8 cellular contexts compared by ENCODE assay signal in the genomic region with DNA sequence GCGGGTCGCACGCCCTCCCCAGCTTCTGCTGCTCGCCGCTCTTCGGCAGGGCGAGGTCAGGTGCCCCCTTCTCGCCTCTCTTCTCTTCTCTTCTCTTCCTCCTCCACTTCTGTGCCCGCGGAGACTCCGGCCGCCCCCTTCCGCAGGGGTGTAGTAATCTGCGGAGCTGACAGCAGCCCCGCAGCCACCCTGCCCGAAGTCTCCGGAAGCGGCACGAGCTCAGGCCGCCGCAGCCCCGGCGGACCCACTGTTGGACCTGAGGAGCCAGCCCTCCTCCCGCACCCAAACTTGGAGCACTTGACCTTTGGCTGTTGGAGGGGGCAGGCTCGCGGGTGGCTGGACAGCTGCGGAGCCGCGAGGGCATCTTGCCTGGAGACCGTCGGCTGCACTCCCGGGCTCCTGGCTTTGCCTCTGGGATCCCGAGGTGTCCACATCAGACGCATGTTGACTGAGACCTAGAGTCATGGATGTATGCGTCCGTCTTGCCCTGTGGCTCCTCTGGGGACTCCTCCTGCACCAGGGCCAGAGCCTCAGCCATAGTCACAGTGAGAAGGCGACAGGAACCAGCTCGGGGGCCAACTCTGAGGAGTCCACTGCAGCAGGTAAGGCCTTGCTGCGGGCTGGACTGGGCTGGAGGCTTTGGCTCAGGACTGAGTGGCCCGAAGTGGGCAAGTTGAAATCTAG. TPM values are rescaled to one million over a fixed set of nuclear protein-coding genes. Genes with fewer than 3 reads are reported as not detected.
A peak's percentile ranks its signal among the peaks of the same experiment; 100 is the strongest.
DNase-seq lines count a peak whose midpoint lies in the region; ATAC-seq and TF ChIP-seq lines count a peak whose summit lies in the region.

No MANE protein-coding gene starts in this region.

- WGBS in liver, result under 1% methylated on average over 40 of the region's 40 CpGs

- peak overlapping the region; percentile 33 to 68 for H3K9ac ChIP-seq in liver (ENCODE audit: low read depth in 1 of 2, low read length in 2 of 2)

- TF ChIP-seq RAD21 in liver (IDR thresholded peaks at IDR 0.05), result peak in 1 of 2 donors; percentile 22

- peak in 6 of 10 experiments; percentile 26 to 55 (median 40) for DNase-seq in CD4-positive, alpha-beta T cell
- peak; percentile 28 for DNase-seq in T-helper 22 cell (ENCODE audit: low read depth)
- DNase-seq in cortex of kidney (lab: John Stamatoyannopoulos, UW), result peak; percentile 13
- peak; percentile 61 for DNase-seq in stimulated activated naive CD8-positive, alpha-beta T cell treated with anti-CD3 and anti-CD28 coated beads, Interleukin-15, Interleukin-2, amounts not matched to agents 100 U/mL and 50 U/mL, for 24 hours
- DNase-seq in KG1 (lab: John Stamatoyannopoulos, UW), result no peak

- peaks cover 20% of the 10 kb centered on the region for H3K36me3 Mint-ChIP-seq in CD4-positive, alpha-beta T cell (ENCODE audit: low read depth)

- peak overlapping the region; percentile 84 for H3K4me3 Mint-ChIP-seq in CD4-positive, alpha-beta T cell

- ATAC-seq in CD4-positive, alpha-beta T cell (ENCODE audit: poor library complexity), result no peak
- ATAC-seq in GM19452 (IDR thresholded peaks at IDR 0.05; ENCODE audit: unreplicated experiment) (peak; percentile 20), HG03571 (IDR thresholded peaks at IDR 0.05; ENCODE audit: unreplicated experiment) (peak; percentile 16)
- ATAC-seq in stimulated activated naive CD8-positive, alpha-beta T cell treated with anti-CD3 and anti-CD28 coated beads, Interleukin-15, Interleukin-2, amounts not matched to agents 100 U/mL and 50 U/mL, for 24 hours, result peak; percentile 0

- TF ChIP-seq CTCF in CD4-positive, alpha-beta T cell (IDR thresholded peaks at IDR 0.05), result no peak
- no peak for TF ChIP-seq CTCF in liver (IDR thresholded peaks at IDR 0.05; ENCODE audit: low read depth, low read length, missing input control)

- no peaks in the 10 kb centered on the region for H3K36me3 ChIP-seq in liver (ENCODE audit: control insufficient read depth in 4 of 4, insufficient read depth in 3 of 4, low read depth in 1 of 4, low read length in 3 of 4)

- H3K4me1 ChIP-seq in liver (ENCODE audit: control insufficient read depth in 4 of 4, insufficient read depth in 4 of 4, low read length in 3 of 4), result peaks cover 22 to 54% (median 35%) of the 10 kb centered on the region in 4 donors

- POLR2A ChIA-PET in CD4-positive, alpha-beta T cell (lab: Charles Lee), result interaction anchor here (0.6 to 8.0 kb wide), 35 partner anchors 11 to 239 kb away, joined by 3 to 577 read pairs (median 10); partner anchors contain the start of genes NUP98, PGAP2, RHOG and RRM1

- H3K4me1 Mint-ChIP-seq in CD4-positive, alpha-beta T cell (ENCODE audit: low read depth), result peaks cover 75% of the 10 kb centered on the region

- peak overlapping the region; percentile 99 for H3K27ac Mint-ChIP-seq in CD4-positive, alpha-beta T cell

- peak overlapping the region; percentile 71 for H3K27ac ChIP-seq in CD4-positive, alpha-beta T cell (ENCODE audit: low read depth, low read length)
- peak overlapping the region; percentile 96 to 98 for H3K27ac ChIP-seq in liver (ENCODE audit: low read depth in 1 of 2, low read length in 2 of 2)

- H3K9me3 Mint-ChIP-seq in CD4-positive, alpha-beta T cell, result no peaks in the 10 kb centered on the region

- no peaks in the 10 kb centered on the region for H3K27me3 ChIP-seq in CD4-positive, alpha-beta T cell (ENCODE audit: control insufficient read depth, insufficient read depth, low read length)
- no peaks in the 10 kb centered on the region for H3K27me3 ChIP-seq in liver (ENCODE audit: control insufficient read depth in 4 of 4, insufficient read depth in 4 of 4, low read length in 3 of 4)

- CTCF ChIA-PET in CD4-positive, alpha-beta T cell (lab: Charles Lee), result interaction anchor here (0.9 to 8.5 kb wide), 23 partner anchors 11 to 216 kb away, joined by 3 to 216 read pairs (median 10); partner anchors contain the start of genes PGAP2 and RHOG

- H3K9me3 ChIP-seq in CD4-positive, alpha-beta T cell (ENCODE audit: control insufficient read depth, low read length), result no peaks in the 10 kb centered on the region
- no peaks in the 10 kb centered on the region for H3K9me3 ChIP-seq in liver (ENCODE audit: control insufficient read depth in 4 of 4, low read length in 3 of 4)

- intact Hi-C loops in CD4-positive, alpha-beta T cell (cut with DNase I, micrococcal nuclease), result loop anchor here (1.0 to 5.0 kb wide), 5 partner anchors 15 to 131 kb away; no protein-coding TSS in a partner anchor

- H3K27me3 Mint-ChIP-seq in CD4-positive, alpha-beta T cell, result no peaks in the 10 kb centered on the region

- peak overlapping the region; percentile 57 to 96 (median 95) for H3K4me3 ChIP-seq in liver (ENCODE audit: low read depth in 1 of 3, low read length in 3 of 3)

TF ChIP-seq in liver, 16 proteins besides CTCF, POLR2A, EP300 and RAD21:
- TF ChIP-seq TAF1 (conservative IDR thresholded peaks at IDR 0.05) (no peak), YY1 (IDR thresholded peaks at IDR 0.05) (peak; percentile 16), HNF4A (conservative IDR thresholded peaks at IDR 0.05) (peak in 1 of 2 donors; percentile 18), RXRA (IDR thresholded peaks at IDR 0.05) (peak; percentile 17 to 43), GABPA (IDR thresholded peaks at IDR 0.05 in 1 of 2, conservative IDR thresholded peaks at IDR 0.05 in 1 of 2) (no peak)
- TF ChIP-seq, protein P1, sequence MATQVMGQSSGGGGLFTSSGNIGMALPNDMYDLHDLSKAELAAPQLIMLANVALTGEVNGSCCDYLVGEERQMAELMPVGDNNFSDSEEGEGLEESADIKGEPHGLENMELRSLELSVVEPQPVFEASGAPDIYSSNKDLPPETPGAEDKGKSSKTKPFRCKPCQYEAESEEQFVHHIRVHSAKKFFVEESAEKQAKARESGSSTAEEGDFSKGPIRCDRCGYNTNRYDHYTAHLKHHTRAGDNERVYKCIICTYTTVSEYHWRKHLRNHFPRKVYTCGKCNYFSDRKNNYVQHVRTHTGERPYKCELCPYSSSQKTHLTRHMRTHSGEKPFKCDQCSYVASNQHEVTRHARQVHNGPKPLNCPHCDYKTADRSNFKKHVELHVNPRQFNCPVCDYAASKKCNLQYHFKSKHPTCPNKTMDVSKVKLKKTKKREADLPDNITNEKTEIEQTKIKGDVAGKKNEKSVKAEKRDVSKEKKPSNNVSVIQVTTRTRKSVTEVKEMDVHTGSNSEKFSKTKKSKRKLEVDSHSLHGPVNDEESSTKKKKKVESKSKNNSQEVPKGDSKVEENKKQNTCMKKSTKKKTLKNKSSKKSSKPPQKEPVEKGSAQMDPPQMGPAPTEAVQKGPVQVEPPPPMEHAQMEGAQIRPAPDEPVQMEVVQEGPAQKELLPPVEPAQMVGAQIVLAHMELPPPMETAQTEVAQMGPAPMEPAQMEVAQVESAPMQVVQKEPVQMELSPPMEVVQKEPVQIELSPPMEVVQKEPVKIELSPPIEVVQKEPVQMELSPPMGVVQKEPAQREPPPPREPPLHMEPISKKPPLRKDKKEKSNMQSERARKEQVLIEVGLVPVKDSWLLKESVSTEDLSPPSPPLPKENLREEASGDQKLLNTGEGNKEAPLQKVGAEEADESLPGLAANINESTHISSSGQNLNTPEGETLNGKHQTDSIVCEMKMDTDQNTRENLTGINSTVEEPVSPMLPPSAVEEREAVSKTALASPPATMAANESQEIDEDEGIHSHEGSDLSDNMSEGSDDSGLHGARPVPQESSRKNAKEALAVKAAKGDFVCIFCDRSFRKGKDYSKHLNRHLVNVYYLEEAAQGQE (IDR thresholded peaks at IDR 0.05), result peak; percentile 32
TF ChIP-seq in liver: peak in this region for 4.

RNA-seq across cellular contexts. Expression of gene STIM1, which starts 0.5 kb away (rescaled TPM):
- total RNA-seq in CD4-positive, alpha-beta T cell, result 10 to 100 TPM; 89.0 to 94.9 TPM
- total RNA-seq in liver, result 10 to 100 TPM; 21.6 to 42.9 TPM
- polyA plus RNA-seq in liver, result 10 to 100 TPM; 19.7 to 28.5 TPM

RNA-seq across cellular contexts. Expression of gene RHOG, which starts 15.2 kb away (rescaled TPM):
- total RNA-seq in CD4-positive, alpha-beta T cell, result 100 to 1,000 TPM; 101 to 106 TPM
- total RNA-seq in liver, result 10 to 100 TPM in 1 of 2 donors, 1 to 10 TPM in 1; 7.4 to 13.8 TPM
- polyA plus RNA-seq in liver, result 10 to 100 TPM; 21.9 to 32.9 TPM

RNA-seq across cellular contexts. Expression of gene PGAP2, which starts 47.6 kb away (rescaled TPM):
- total RNA-seq in CD4-positive, alpha-beta T cell, result 10 to 100 TPM; 20.9 to 23.6 TPM
- 10 to 100 TPM; 11.6 to 12.3 TPM for total RNA-seq in liver
- 10 to 100 TPM in 1 of 2 donors, 1 to 10 TPM in 1; 10.0 to 14.8 TPM for polyA plus RNA-seq in liver

RNA-seq across cellular contexts. Expression of gene NUP98, which starts 58.6 kb away (rescaled TPM):
- total RNA-seq in CD4-positive, alpha-beta T cell, result 100 to 1,000 TPM; 161 to 186 TPM
- 10 to 100 TPM; 68.9 to 75.0 TPM for total RNA-seq in liver
- 10 to 100 TPM; 10.9 to 18.8 TPM for polyA plus RNA-seq in liver

Comparison
In these comparisons a context has a peak if more than half of its experiments do, and no peak if none do; other contexts are left out.
1. RNA of gene RHOG, which starts 15.2 kb away (total RNA-seq): 101 to 106 TPM in CD4-positive, alpha-beta T cell; 7.4 to 13.8 TPM in liver; every median in the first group is over 4 times any median in the second.